ENCODE assay signal across 29 cellular contexts in genomic region chr7:12815871-12816270, GRCh38.
"Had no signal": no experiment of that assay in that cellular context is flagged by ENCODE, and none has a peak within 500 bp of the region (broad histone marks: within the 10 kb centered on the region; RNA-seq: fewer than 3 reads in every experiment).

No MANE protein-coding gene starts in this region.

- H3K4me1 ChIP-seq: SJSA1 had no signal

- DNase-seq: activated CD4-positive, alpha-beta memory T cell treated with anti-CD3 and anti-CD28 coated beads, Interleukin-2, amount 10 ng/mL, durations not matched to agents 7 days and 5 days; activated CD4-positive, alpha-beta T cell treated with anti-CD3 and anti-CD28 coated beads for 1 hour; activated CD4-positive, alpha-beta T cell treated with anti-CD3 and anti-CD28 coated beads for 48 hours; activated CD4-positive, CD25-positive, alpha-beta regulatory T cell; activated CD8-positive, alpha-beta memory T cell treated with anti-CD3 and anti-CD28 coated beads for 24 hours; activated CD8-positive, alpha-beta memory T cell treated with anti-CD3 and anti-CD28 coated beads, Interleukin-2, amount 10 ng/mL, durations not matched to agents 7 days and 5 days; activated CD8-positive, alpha-beta memory T cell treated with anti-CD3 and anti-CD28 coated beads, Interleukin-2, amount 50 U/mL, for 48 hours; activated effector memory CD4-positive, alpha-beta T cell treated with anti-CD3 and anti-CD28 coated beads, Interleukin-2, amount 50 U/mL, for 16 hours; activated naive CD4-positive, alpha-beta T cell; activated naive CD4-positive, alpha-beta T cell treated with anti-CD3 and anti-CD28 coated beads, Interleukin-2, amount 50 U/mL, for 16 hours; activated naive CD8-positive, alpha-beta T cell treated with anti-CD3 and anti-CD28 coated beads for 36 hours; activated T-cell treated with anti-CD3 and anti-CD28 coated beads, Interleukin-2, amount 50 U/mL, for 48 hours; amniotic stem cell; aorta; brain microvascular endothelial cell; central memory CD4-positive, alpha-beta T cell; NCI-H1105; NCI-H1417 treated with DMSO at 0.1 percent for 48 hours; NCI-H187 treated with DMSO at 0.1 percent for 48 hours; NCI-H2081 treated with DMSO at 0.1 percent for 48 hours; NCI-H226; NCI-H446 treated with DMSO at 0.1 percent for 48 hours; NCI-H524 treated with DMSO at 0.1 percent for 48 hours; SHP77 treated with DMSO at 0.1 percent for 48 hours; T1000; WERI-Rb-1 had no signal

- H3K36me3 ChIP-seq: brain microvascular endothelial cell, SJSA1, WERI-Rb-1 had no signal

- H3K27ac ChIP-seq: brain microvascular endothelial cell, SJSA1, WERI-Rb-1 had no signal

- H3K9me3 ChIP-seq: SJSA1 had no signal

- ATAC-seq: activated CD8-positive, alpha-beta memory T cell treated with anti-CD3 and anti-CD28 coated beads, Interleukin-2, amount 10 ng/mL, durations not matched to agents 7 days and 5 days; activated T-helper 17 cell treated with anti-CD3 and anti-CD28 coated beads, Interleukin-2, amount 50 U/mL, for 72 hours; Panc1 had no signal

- H3K27me3 ChIP-seq: brain microvascular endothelial cell, SJSA1 had no signal

- H3K4me3 ChIP-seq: SJSA1 had no signal
